In genomic region chr11:6596237-6596877, GRCh38 we compare ENCODE assay signal across 13 cellular contexts. TPM values are rescaled to one million over a fixed set of nuclear protein-coding genes. Genes with fewer than 3 reads are reported as not detected.
A peak's percentile ranks its signal among the peaks of the same experiment; 100 is the strongest.
DNase-seq lines count a peak whose midpoint lies in the region; ATAC-seq and TF ChIP-seq lines count a peak whose summit lies in the region.
"Had no signal": no experiment of that assay in that cellular context is flagged by ENCODE, and none has a peak within 500 bp of the region (broad histone marks: within the 10 kb centered on the region; RNA-seq: fewer than 3 reads in every experiment).

No MANE protein-coding gene starts in this region.

- H3K9me3 ChIP-seq in heart left ventricle: no peaks in the 10 kb centered on the region
- H3K9me3 ChIP-seq in uterus: no peaks in the 10 kb centered on the region

- no peaks in the 10 kb centered on the region for H3K27me3 ChIP-seq in heart left ventricle
- no peaks in the 10 kb centered on the region for H3K27me3 ChIP-seq in uterus

- H3K4me1 ChIP-seq in heart left ventricle (peaks cover 6 to 81% (median 57%) of the 10 kb centered on the region in 12 donors), uterus (no peaks in the 10 kb centered on the region)

- no peak overlapping the region for H3K4me3 Mint-ChIP-seq in osteocyte (ENCODE audit: unreplicated experiment)

- H3K4me1 Mint-ChIP-seq in osteocyte (ENCODE audit: unreplicated experiment): peaks cover under 1% of the 10 kb centered on the region

- H3K27me3 Mint-ChIP-seq in osteocyte (ENCODE audit: unreplicated experiment): no peaks in the 10 kb centered on the region

- no peaks in the 10 kb centered on the region for H3K9me3 Mint-ChIP-seq in osteocyte (ENCODE audit: unreplicated experiment)

- H3K36me3 ChIP-seq in heart left ventricle: peaks cover 0 to 79% (median 52%) of the 10 kb centered on the region in 9 donors
- no peaks in the 10 kb centered on the region for H3K36me3 ChIP-seq in uterus

- TF ChIP-seq CTCF in heart left ventricle (IDR thresholded peaks at IDR 0.05): no peak
- TF ChIP-seq CTCF in osteocyte (IDR thresholded peaks at IDR 0.05): no peak
- no peak for TF ChIP-seq CTCF in uterus (IDR thresholded peaks at IDR 0.05)

- H3K27ac Mint-ChIP-seq in osteocyte (ENCODE audit: unreplicated experiment): no peak overlapping the region

- DNase-seq in Right ventricle myocardium inferior (ENCODE audit: missing footprints) (no peak), cardiac septum (ENCODE audit: low spot score) (no peak), heart left ventricle (no peak), osteocyte (ENCODE audit: extremely low spot score, unreplicated experiment) (peak; percentile 6), uterus (no peak), cerebellar nuclear complex (lab: John Stamatoyannopoulos, UW) (no peak)
- no peak for DNase-seq in stimulated activated naive CD4-positive, alpha-beta T cell treated with Interleukin-2 at 50 U/mL for 16 hours (lab: John Stamatoyannopoulos, UW)
- DNase-seq: activated CD4-positive, alpha-beta T cell treated with anti-CD3 and anti-CD28 coated beads for 4 hours; islet precursor cell; NCI-H1930; NCI-H774; retina had no signal

- H3K36me3 Mint-ChIP-seq in osteocyte (ENCODE audit: unreplicated experiment): peaks cover 43% of the 10 kb centered on the region

- TF ChIP-seq POLR2A in heart left ventricle (IDR thresholded peaks at IDR 0.05) (no peak), uterus (IDR thresholded peaks at IDR 0.05) (no peak)

- 19 to 33% (median 29%) methylated on average over 5 of the region's 5 CpGs for WGBS in heart left ventricle, 4 donors

- ATAC-seq in Right ventricle myocardium inferior: peak; percentile 74
- peak; percentile 44 to 71 (median 63) for ATAC-seq in heart left ventricle
- no peak for ATAC-seq in GM21723 (IDR thresholded peaks at IDR 0.05; ENCODE audit: unreplicated experiment)

- intact Hi-C loops in Right ventricle myocardium inferior (cut with DNase I): no loop called here
- intact Hi-C loops in cardiac septum (cut with DNase I): no loop called here
- intact Hi-C loops in heart left ventricle (cut with DNase I): loop anchor here in 1 of 10 donors (10.0 kb wide), 1 partner anchor 62 kb away; no protein-coding TSS in a partner anchor
- intact Hi-C loops in uterus (cut with DNase I; ENCODE audit: low total_unique reads): no loop called here

- H3K4me3 ChIP-seq in heart left ventricle (no peak overlapping the region), uterus (no peak overlapping the region)

- H3K27ac ChIP-seq in heart left ventricle: peak overlapping the region; percentile 37 to 83 (median 60)
- H3K27ac ChIP-seq in uterus: peak overlapping the region; percentile 10 to 22

RNA-seq across cellular contexts. Expression of gene RRP8, which starts 7.1 kb away (rescaled TPM):
- total RNA-seq in Right ventricle myocardium inferior (22.9 TPM), cardiac septum (21.3 TPM), heart left ventricle (10 to 100 TPM; 11.2 to 23.5 (median 18.0) TPM), osteocyte (15.3 and 17.8 TPM in 2 replicates), uterus (10 to 100 TPM; 12.6 to 41.2 (median 26.9) TPM)
- polyA plus RNA-seq in heart left ventricle: 10 to 100 TPM; 16.6 to 17.4 TPM

RNA-seq across cellular contexts. Expression of gene ILK, which starts 7.2 kb away (rescaled TPM):
- total RNA-seq in Right ventricle myocardium inferior (233 TPM), cardiac septum (229 TPM), heart left ventricle (100 to 1,000 TPM; 177 to 259 (median 222) TPM), osteocyte (192 and 209 TPM in 2 replicates), uterus (100 to 1,000 TPM; 205 to 336 (median 279) TPM)
- 100 to 1,000 TPM; 220 to 288 TPM for polyA plus RNA-seq in heart left ventricle

RNA-seq across cellular contexts. Expression of gene TAF10, which starts 15.7 kb away (rescaled TPM):
- total RNA-seq in Right ventricle myocardium inferior (90.9 TPM), cardiac septum (126 TPM), heart left ventricle (100 to 1,000 TPM in 4 of 9 donors, 10 to 100 TPM in 5; 42.3 to 153 (median 99.0) TPM), osteocyte (93.4 and 100 TPM in 2 replicates), uterus (100 to 1,000 TPM in 2 of 4 donors, 10 to 100 TPM in 2; 11.5 to 137 (median 67.1) TPM)
- polyA plus RNA-seq in heart left ventricle: 100 to 1,000 TPM in 1 of 2 donors, 10 to 100 TPM in 1; 50.8 to 155 TPM

RNA-seq across cellular contexts. Expression of gene TPP1, which starts 22.9 kb away (rescaled TPM):
- total RNA-seq in Right ventricle myocardium inferior (81.5 TPM), cardiac septum (72.0 TPM), heart left ventricle (100 to 1,000 TPM in 2 of 9 donors, 10 to 100 TPM in 7; 48.7 to 169 (median 81.2) TPM), osteocyte (157 and 171 TPM in 2 replicates), uterus (10 to 100 TPM; 27.1 to 74.9 (median 40.7) TPM)
- polyA plus RNA-seq in heart left ventricle: 10 to 100 TPM; 38.5 to 39.5 TPM

RNA-seq across cellular contexts. Expression of gene DCHS1, which starts 59.3 kb away (rescaled TPM):
- total RNA-seq in Right ventricle myocardium inferior (10.7 TPM), cardiac septum (9.2 TPM), heart left ventricle (10 to 100 TPM in 6 of 9 donors, 1 to 10 TPM in 3; 5.5 to 19.6 (median 11.4) TPM), osteocyte (63.0 and 63.3 TPM in 2 replicates), uterus (100 to 1,000 TPM in 1 of 4 donors, 10 to 100 TPM in 3; 26.8 to 125 (median 73.6) TPM)
- polyA plus RNA-seq in heart left ventricle: 1 to 10 TPM; 3.6 to 6.6 TPM
